In genomic region chr15:31397851-31398661, GRCh38 we compare ENCODE assay signal across 1 cellular context.
TF ChIP-seq lines count a peak whose summit lies in the region.

No MANE protein-coding gene starts in this region.

TF ChIP-seq in GM12878, 131 proteins besides CTCF, POLR2A, EP300 and RAD21 (continued from another document):
- TF ChIP-seq PKNOX1 (IDR thresholded peaks at IDR 0.05) (no peak), CBFB (IDR thresholded peaks at IDR 0.05; ENCODE audit: low read depth) (no peak), SREBF1 (IDR thresholded peaks at IDR 0.05; ENCODE audit: low read length) (no peak), NBN (IDR thresholded peaks at IDR 0.05) (no peak)
- TF ChIP-seq, protein P1, sequence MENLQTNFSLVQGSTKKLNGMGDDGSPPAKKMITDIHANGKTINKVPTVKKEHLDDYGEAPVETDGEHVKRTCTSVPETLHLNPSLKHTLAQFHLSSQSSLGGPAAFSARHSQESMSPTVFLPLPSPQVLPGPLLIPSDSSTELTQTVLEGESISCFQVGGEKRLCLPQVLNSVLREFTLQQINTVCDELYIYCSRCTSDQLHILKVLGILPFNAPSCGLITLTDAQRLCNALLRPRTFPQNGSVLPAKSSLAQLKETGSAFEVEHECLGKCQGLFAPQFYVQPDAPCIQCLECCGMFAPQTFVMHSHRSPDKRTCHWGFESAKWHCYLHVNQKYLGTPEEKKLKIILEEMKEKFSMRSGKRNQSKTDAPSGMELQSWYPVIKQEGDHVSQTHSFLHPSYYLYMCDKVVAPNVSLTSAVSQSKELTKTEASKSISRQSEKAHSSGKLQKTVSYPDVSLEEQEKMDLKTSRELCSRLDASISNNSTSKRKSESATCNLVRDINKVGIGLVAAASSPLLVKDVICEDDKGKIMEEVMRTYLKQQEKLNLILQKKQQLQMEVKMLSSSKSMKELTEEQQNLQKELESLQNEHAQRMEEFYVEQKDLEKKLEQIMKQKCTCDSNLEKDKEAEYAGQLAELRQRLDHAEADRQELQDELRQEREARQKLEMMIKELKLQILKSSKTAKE (IDR thresholded peaks at IDR 0.05; ENCODE audit: low read depth, poor library complexity, severe bottlenecking), result no peak
TF ChIP-seq in GM12878: peak in this region for 0.
